Comparison of ENCODE assay signal across 16 cellular contexts in genomic region chr3:47407896-47408838, GRCh38.
"Had no signal": no experiment of that assay in that cellular context is flagged by ENCODE, and none has a peak within 500 bp of the region (broad histone marks: within the 10 kb centered on the region; RNA-seq: fewer than 3 reads in every experiment).

No MANE protein-coding gene starts in this region.

- H3K9me3 Mint-ChIP-seq: activated B cell treated with CpG ODN at 0.5 μM for 24 hours; activated naive CD4-positive, alpha-beta T cell treated with anti-CD3 and anti-CD28 coated beads, Interleukin-2, amount 50 U/mL, for 24 hours; naive thymus-derived CD8-positive, alpha-beta T cell; stimulated activated naive CD8-positive, alpha-beta T cell treated with anti-CD3 and anti-CD28 coated beads, Interleukin-15, Interleukin-2, amounts not matched to agents 100 ng/mL and 50 ng/mL, for 24 hours had no signal

- H3K27ac ChIP-seq: left lung, psoas muscle, sigmoid colon, testis had no signal

- H3K4me3 Mint-ChIP-seq: activated B cell treated with CpG ODN at 0.5 μM for 24 hours; activated naive CD4-positive, alpha-beta T cell treated with anti-CD3 and anti-CD28 coated beads, Interleukin-2, amount 50 U/mL, for 24 hours; naive thymus-derived CD8-positive, alpha-beta T cell; stimulated activated naive CD8-positive, alpha-beta T cell treated with anti-CD3 and anti-CD28 coated beads, Interleukin-15, Interleukin-2, amounts not matched to agents 100 ng/mL and 50 ng/mL, for 24 hours had no signal

- H3K4me1 Mint-ChIP-seq: activated B cell treated with CpG ODN at 0.5 μM for 24 hours; activated naive CD4-positive, alpha-beta T cell treated with anti-CD3 and anti-CD28 coated beads, Interleukin-2, amount 50 U/mL, for 24 hours had no signal

- H3K27ac Mint-ChIP-seq: activated B cell treated with CpG ODN at 0.5 μM for 24 hours; activated naive CD4-positive, alpha-beta T cell treated with anti-CD3 and anti-CD28 coated beads, Interleukin-2, amount 50 U/mL, for 24 hours; stimulated activated naive CD8-positive, alpha-beta T cell treated with anti-CD3 and anti-CD28 coated beads, Interleukin-15, Interleukin-2, amounts not matched to agents 100 ng/mL and 50 ng/mL, for 24 hours had no signal

- H3K4me3 ChIP-seq: left lung, mucosa of descending colon, psoas muscle, sigmoid colon, testis had no signal

- H3K36me3 Mint-ChIP-seq: activated naive CD4-positive, alpha-beta T cell treated with anti-CD3 and anti-CD28 coated beads, Interleukin-2, amount 50 U/mL, for 24 hours had no signal

- DNase-seq: activated B cell treated with CpG ODN at 0.5 μM for 24 hours; activated CD4-positive, alpha-beta T cell treated with anti-CD3 and anti-CD28 coated beads, Interleukin-2, amount 50 U/mL, for 4 hours; activated CD8-positive, alpha-beta memory T cell treated with anti-CD3 and anti-CD28 coated beads, Interleukin-2, amount 50 U/mL, for 4 hours; aorta; foreskin melanocyte; head of caudate nucleus; mucosa of descending colon; naive thymus-derived CD8-positive, alpha-beta T cell; occipital lobe; sigmoid colon; stimulated activated CD4-positive, alpha-beta T cell treated with anti-CD3 and anti-CD28 coated beads, Interleukin-2, amount 100 ng/mL, for 24 hours; testis had no signal

- H3K9me3 ChIP-seq: left lung, mucosa of descending colon, psoas muscle, sigmoid colon, testis had no signal

- H3K27me3 ChIP-seq: left lung, sigmoid colon, testis had no signal

- H3K27me3 Mint-ChIP-seq: activated B cell treated with CpG ODN at 0.5 μM for 24 hours; activated naive CD4-positive, alpha-beta T cell treated with anti-CD3 and anti-CD28 coated beads, Interleukin-2, amount 50 U/mL, for 24 hours; naive thymus-derived CD8-positive, alpha-beta T cell; stimulated activated naive CD8-positive, alpha-beta T cell treated with anti-CD3 and anti-CD28 coated beads, Interleukin-15, Interleukin-2, amounts not matched to agents 100 ng/mL and 50 ng/mL, for 24 hours had no signal
